13 cellular contexts compared by ENCODE assay signal in the genomic region with DNA sequence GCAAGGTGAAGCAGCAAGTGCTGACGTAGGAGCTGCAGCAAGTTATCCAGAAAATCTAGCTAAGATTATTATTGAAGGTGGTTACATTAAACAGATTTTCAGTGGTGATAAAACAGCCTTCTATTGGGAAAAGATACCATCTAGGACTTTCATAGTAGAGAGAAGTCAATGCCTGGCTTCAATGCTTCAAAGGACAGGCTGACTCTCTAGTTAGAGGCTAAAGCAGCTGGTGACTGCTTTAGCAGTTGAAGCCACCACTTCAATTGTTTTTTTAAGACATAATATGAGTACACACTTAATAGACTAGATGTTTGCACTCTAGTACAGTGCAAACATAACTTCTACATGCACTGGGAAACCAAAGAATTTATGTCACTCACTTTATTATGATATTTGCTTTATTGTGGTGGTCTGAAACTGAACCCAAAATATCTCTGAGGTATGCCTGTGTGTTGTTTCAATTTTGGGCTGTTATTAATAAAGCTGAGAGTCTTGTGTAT.
"Had no signal": no experiment of that assay in that cellular context is flagged by ENCODE, and none has a peak within 500 bp of the region (broad histone marks: within the 10 kb centered on the region; RNA-seq: fewer than 3 reads in every experiment).

No MANE protein-coding gene starts in this region.

- ATAC-seq: activated T-cell treated with anti-CD3 and anti-CD28 coated beads, Interleukin-2, amount 50 U/mL, for 4 hours; effector memory CD8-positive, alpha-beta T cell; gastrocnemius medialis; heart right ventricle; left lobe of liver; right lobe of liver; stimulated activated effector memory CD8-positive, alpha-beta T cell treated with anti-CD3 and anti-CD28 coated beads, Interleukin-12 subunit alpha, Interleukin-12 subunit beta, amount 100 ng/mL, for 72 hours had no signal

- DNase-seq: activated CD4-positive, alpha-beta T cell treated with anti-CD3 and anti-CD28 coated beads for 1 hour; activated CD4-positive, alpha-beta T cell treated with anti-CD3 and anti-CD28 coated beads, Interleukin-2, amount 50 U/mL, for 48 hours; activated gamma-delta T cell; activated T-cell treated with anti-CD3 and anti-CD28 coated beads, Interleukin-2, amount 50 U/mL, for 4 hours; brain microvascular endothelial cell; effector memory CD8-positive, alpha-beta T cell; gastrocnemius medialis; heart right ventricle; islet precursor cell; nephron progenitor cell; right lobe of liver had no signal
